In the genomic region with DNA sequence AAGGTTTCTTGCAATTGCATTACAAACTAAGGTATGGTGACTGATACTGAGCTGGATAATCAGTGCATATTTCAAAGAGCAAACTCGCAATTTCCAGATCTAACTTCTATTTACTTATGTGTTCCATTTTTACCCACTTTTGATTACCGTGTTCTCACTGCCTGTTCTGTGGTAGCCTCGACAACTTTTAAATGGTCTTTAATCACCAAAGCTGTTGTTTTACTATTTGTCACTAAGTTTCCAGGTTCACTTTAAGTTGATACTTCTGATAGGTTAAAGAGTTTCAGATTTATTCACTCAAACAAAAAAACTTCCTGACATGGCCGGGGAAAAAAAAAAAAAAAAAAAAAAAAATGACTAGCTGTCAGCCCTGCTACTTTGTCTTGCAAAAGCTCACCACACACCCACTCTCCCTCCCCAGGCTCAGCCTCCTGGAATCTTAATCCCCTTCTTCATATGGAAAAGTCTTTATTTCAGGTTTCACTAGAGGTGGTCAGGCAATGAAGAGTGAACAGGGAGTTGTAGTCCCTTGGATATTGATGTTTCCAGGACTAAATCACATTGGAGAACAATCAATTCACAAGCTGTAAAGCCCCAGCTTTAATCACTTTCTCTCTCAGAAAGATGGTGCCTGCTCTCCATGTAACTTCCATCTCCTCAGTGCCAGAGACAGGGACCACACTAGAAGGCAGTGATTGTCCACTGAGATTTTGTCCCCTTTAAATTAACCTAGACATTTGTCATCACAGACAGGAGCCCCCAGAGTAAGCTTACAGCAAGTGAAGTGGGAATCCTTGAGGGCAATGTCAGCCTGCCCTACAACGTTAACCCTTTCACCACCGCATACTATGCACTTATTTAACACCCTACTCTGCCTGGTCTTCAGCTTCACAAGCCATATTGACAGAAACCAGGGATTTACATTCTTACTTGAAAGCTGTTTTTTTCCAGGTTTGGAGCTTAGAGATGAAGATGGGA, we compare ENCODE assay signal across 18 cellular contexts.
DNase-seq lines count a peak whose midpoint lies in the region; TF ChIP-seq lines count a peak whose summit lies in the region.
"Had no signal": no experiment of that assay in that cellular context is flagged by ENCODE, and none has a peak within 500 bp of the region (broad histone marks: within the 10 kb centered on the region; RNA-seq: fewer than 3 reads in every experiment).

No MANE protein-coding gene starts in this region.

- no peak overlapping the region for H3K23ac ChIP-seq in mesendoderm (ENCODE audit: low read length)

- WGBS in mesendoderm (ENCODE audit: extremely low coverage, insufficient coverage, low lambda C conversion rate): no CpG with 5 or more reads among the region's 6 CpGs

- H2BK15ac ChIP-seq in mesendoderm (replicated peaks; ENCODE audit: low read depth): no peak overlapping the region

- H3K27me3 ChIP-seq in breast epithelium (peaks cover 0 to 14% of the 10 kb centered on the region in 2 donors), endocrine pancreas (ENCODE audit: control insufficient read depth, insufficient read depth, low read length) (peaks cover 5% of the 10 kb centered on the region), mesendoderm (ENCODE audit: insufficient read depth, low read length, poor library complexity) (peaks cover 3% of the 10 kb centered on the region), vagina (no peaks in the 10 kb centered on the region)
- H3K27me3 ChIP-seq: testis had no signal

- no peak overlapping the region for H3K4me3 ChIP-seq in breast epithelium
- peak overlapping the region; percentile 27 for H3K4me3 ChIP-seq in endocrine pancreas (ENCODE audit: control insufficient read depth, insufficient read depth, low read length)
- no peak overlapping the region for H3K4me3 ChIP-seq in mesendoderm (ENCODE audit: low read length)
- H3K4me3 ChIP-seq in vagina: no peak overlapping the region

- no peak overlapping the region for H4K8ac ChIP-seq in mesendoderm (ENCODE audit: low read depth, low read length)

- peak overlapping the region; percentile 58 for H3K4me2 ChIP-seq in mesendoderm (ENCODE audit: low read length)

- no peak for DNase-seq in MCF 10A (ENCODE audit: unreplicated experiment)
- no peak for DNase-seq in breast epithelium (ENCODE audit: low spot score in 2 of 2)
- DNase-seq in mesendoderm: peak; percentile 39
- no peak for DNase-seq in type B pancreatic cell (ENCODE audit: extremely low spot score, unreplicated experiment)
- DNase-seq in vagina (ENCODE audit: extremely low spot score in 2 of 2): no peak
- DNase-seq in HFFc6: no peak
- no peak for DNase-seq in HEK293T (ENCODE audit: extremely low spot score)
- DNase-seq: activated CD4-positive, alpha-beta T cell treated with anti-CD3 and anti-CD28 coated beads, Interleukin-2, amount 50 U/mL, for 48 hours; activated T-cell treated with anti-CD3 and anti-CD28 coated beads, Interleukin-2, amount 50 U/mL, for 4 hours; CD4-positive, alpha-beta T cell; erythroblast; NCI-H2029; stimulated activated CD4-positive, alpha-beta T cell treated with anti-CD3 and anti-CD28 coated beads, Interleukin-2, amount 100 ng/mL, for 24 hours had no signal

- no peaks in the 10 kb centered on the region for H3K27me3 Mint-ChIP-seq in MCF 10A (ENCODE audit: insufficient read depth, unreplicated experiment)
- peaks cover 68% of the 10 kb centered on the region for H3K27me3 Mint-ChIP-seq in type B pancreatic cell
- no peaks in the 10 kb centered on the region for H3K27me3 Mint-ChIP-seq in HFFc6 (ENCODE audit: insufficient read depth)

- H3K9ac ChIP-seq in endocrine pancreas (ENCODE audit: control insufficient read depth, insufficient read depth, low read length): no peak overlapping the region
- H3K9ac ChIP-seq in mesendoderm (ENCODE audit: low read length): no peak overlapping the region

- H3K4me1 ChIP-seq in breast epithelium (no peaks in the 10 kb centered on the region), endocrine pancreas (ENCODE audit: control insufficient read depth, insufficient read depth, low read length) (no peaks in the 10 kb centered on the region), mesendoderm (ENCODE audit: control insufficient read depth, low read depth, low read length) (no peaks in the 10 kb centered on the region), vagina (no peaks in the 10 kb centered on the region)
- H3K4me1 ChIP-seq: left lung had no signal

- H3K56ac ChIP-seq in mesendoderm (ENCODE audit: low read length): peak overlapping the region; percentile 78

- H2AK5ac ChIP-seq in mesendoderm (ENCODE audit: low read length): no peak overlapping the region

- H3K27ac ChIP-seq in breast epithelium (no peak overlapping the region), mesendoderm (ENCODE audit: low read depth, low read length) (no peak overlapping the region), vagina (no peak overlapping the region)
- H3K27ac ChIP-seq: heart left ventricle, left lung, SK-N-MC, testis had no signal

- no peaks in the 10 kb centered on the region for H3K36me3 ChIP-seq in breast epithelium
- no peaks in the 10 kb centered on the region for H3K36me3 ChIP-seq in endocrine pancreas (ENCODE audit: control insufficient read depth, insufficient read depth, low read length)
- H3K36me3 ChIP-seq in mesendoderm (ENCODE audit: control insufficient read depth, insufficient read depth, low read length): no peaks in the 10 kb centered on the region
- H3K36me3 ChIP-seq in vagina: no peaks in the 10 kb centered on the region
- H3K36me3 ChIP-seq: heart left ventricle, left lung had no signal

- peak overlapping the region; percentile 68 for H3K4me3 Mint-ChIP-seq in MCF 10A (ENCODE audit: unreplicated experiment)
- H3K4me3 Mint-ChIP-seq in type B pancreatic cell: peak overlapping the region; percentile 79
- no peak overlapping the region for H3K4me3 Mint-ChIP-seq in HFFc6
- H3K4me3 Mint-ChIP-seq: activated T-cell treated with anti-CD3 and anti-CD28 coated beads, Interleukin-2, amount 50 U/mL, for 4 hours; CD4-positive, alpha-beta T cell had no signal

- no peak for TF ChIP-seq CTCF in MCF 10A (IDR thresholded peaks at IDR 0.05; ENCODE audit: unreplicated experiment)
- no peak for TF ChIP-seq CTCF in breast epithelium (IDR thresholded peaks at IDR 0.05)
- TF ChIP-seq CTCF in type B pancreatic cell (conservative IDR thresholded peaks at IDR 0.05): no peak
- no peak for TF ChIP-seq CTCF in vagina (IDR thresholded peaks at IDR 0.05)
- TF ChIP-seq CTCF in HFFc6 (IDR thresholded peaks at IDR 0.05): no peak

- H3K79me2 ChIP-seq in mesendoderm (ENCODE audit: control insufficient read depth, insufficient read depth, low read length): no peaks in the 10 kb centered on the region

- no peak overlapping the region for H4K5ac ChIP-seq in mesendoderm (ENCODE audit: low read length)

- POLR2A ChIA-PET in MCF 10A (lab: Yijun Ruan, JAX): interaction anchor here (0.7 to 1.6 kb wide), 3 partner anchors 10 to 58 kb away, joined by 3 to 5 read pairs (median 3); no protein-coding TSS in a partner anchor
- POLR2A ChIA-PET in HEK293T (lab: Yijun Ruan, JAX): no interaction called here

- H3K36me3 Mint-ChIP-seq in MCF 10A (ENCODE audit: insufficient read depth, unreplicated experiment) (no peaks in the 10 kb centered on the region), type B pancreatic cell (no peaks in the 10 kb centered on the region), HFFc6 (ENCODE audit: low read depth) (no peaks in the 10 kb centered on the region)

- H3K79me1 ChIP-seq in mesendoderm (ENCODE audit: low read length): no peaks in the 10 kb centered on the region

- no peak overlapping the region for H2BK120ac ChIP-seq in mesendoderm (ENCODE audit: low read depth, low read length)

- peak overlapping the region; percentile 57 for H3K18ac ChIP-seq in mesendoderm (ENCODE audit: low read length)

- no peak overlapping the region for H2BK5ac ChIP-seq in mesendoderm (ENCODE audit: low read length)

- CTCF ChIA-PET in MCF 10A (lab: Yijun Ruan, JAX): interaction anchor here (0.6 to 1.0 kb wide), 8 partner anchors 9 to 1140 kb away, joined by 3 to 5 read pairs (median 4); no protein-coding TSS in a partner anchor
- CTCF ChIA-PET in HEK293T (lab: Yijun Ruan, JAX): no interaction called here

- H3K9me3 ChIP-seq in breast epithelium: no peaks in the 10 kb centered on the region
- H3K9me3 ChIP-seq in endocrine pancreas (ENCODE audit: control insufficient read depth, low read length): no peaks in the 10 kb centered on the region
- no peaks in the 10 kb centered on the region for H3K9me3 ChIP-seq in vagina
- H3K9me3 ChIP-seq: left lung, testis had no signal

- intact Hi-C loops in MCF 10A (cut with micrococcal nuclease): loop anchor here (2.0 kb wide), 3 partner anchors 59 to 505 kb away; no protein-coding TSS in a partner anchor
- intact Hi-C loops in breast epithelium (cut with DNase I; ENCODE audit: low total_unique reads): no loop called here
- intact Hi-C loops in vagina (cut with DNase I): no loop called here

- BruUV-seq in MCF 10A (replicated peaks; lab: Mats Ljungman, UMichigan): TSS peak; percentile 36

- H3K9me3 Mint-ChIP-seq in MCF 10A (ENCODE audit: unreplicated experiment) (no peaks in the 10 kb centered on the region), type B pancreatic cell (no peaks in the 10 kb centered on the region), HFFc6 (peaks cover 21% of the 10 kb centered on the region)

- no peak overlapping the region for H3K27ac Mint-ChIP-seq in MCF 10A (ENCODE audit: low read depth, unreplicated experiment)
- H3K27ac Mint-ChIP-seq in type B pancreatic cell: no peak overlapping the region
- no peak overlapping the region for H3K27ac Mint-ChIP-seq in HFFc6
- H3K27ac Mint-ChIP-seq: CD4-positive, alpha-beta T cell had no signal

- H3K4ac ChIP-seq in mesendoderm (ENCODE audit: low read depth, low read length): no peak overlapping the region

- no peak for TF ChIP-seq POLR2A in breast epithelium (IDR thresholded peaks at IDR 0.05)
- TF ChIP-seq POLR2A in vagina (IDR thresholded peaks at IDR 0.05): no peak

- peaks cover 9% of the 10 kb centered on the region for H3K4me1 Mint-ChIP-seq in MCF 10A (ENCODE audit: insufficient read depth, unreplicated experiment)
- H3K4me1 Mint-ChIP-seq in type B pancreatic cell (ENCODE audit: unreplicated experiment): peaks cover 15% of the 10 kb centered on the region
- no peaks in the 10 kb centered on the region for H3K4me1 Mint-ChIP-seq in HFFc6 (ENCODE audit: low read depth)

TF ChIP-seq in HEK293T, 16 proteins besides CTCF, POLR2A, EP300 and RAD21 (continues in another document):
- no peak for TF ChIP-seq L3MBTL2 (conservative IDR thresholded peaks at IDR 0.05)
- no peak for TF ChIP-seq LEF1 (IDR thresholded peaks at IDR 0.05; ENCODE audit: borderline replicate concordance)
- no peak for TF ChIP-seq FOXM1 (IDR thresholded peaks at IDR 0.05; ENCODE audit: borderline replicate concordance)
- TF ChIP-seq PKNOX1 (IDR thresholded peaks at IDR 0.05): no peak
